In the genomic region with DNA sequence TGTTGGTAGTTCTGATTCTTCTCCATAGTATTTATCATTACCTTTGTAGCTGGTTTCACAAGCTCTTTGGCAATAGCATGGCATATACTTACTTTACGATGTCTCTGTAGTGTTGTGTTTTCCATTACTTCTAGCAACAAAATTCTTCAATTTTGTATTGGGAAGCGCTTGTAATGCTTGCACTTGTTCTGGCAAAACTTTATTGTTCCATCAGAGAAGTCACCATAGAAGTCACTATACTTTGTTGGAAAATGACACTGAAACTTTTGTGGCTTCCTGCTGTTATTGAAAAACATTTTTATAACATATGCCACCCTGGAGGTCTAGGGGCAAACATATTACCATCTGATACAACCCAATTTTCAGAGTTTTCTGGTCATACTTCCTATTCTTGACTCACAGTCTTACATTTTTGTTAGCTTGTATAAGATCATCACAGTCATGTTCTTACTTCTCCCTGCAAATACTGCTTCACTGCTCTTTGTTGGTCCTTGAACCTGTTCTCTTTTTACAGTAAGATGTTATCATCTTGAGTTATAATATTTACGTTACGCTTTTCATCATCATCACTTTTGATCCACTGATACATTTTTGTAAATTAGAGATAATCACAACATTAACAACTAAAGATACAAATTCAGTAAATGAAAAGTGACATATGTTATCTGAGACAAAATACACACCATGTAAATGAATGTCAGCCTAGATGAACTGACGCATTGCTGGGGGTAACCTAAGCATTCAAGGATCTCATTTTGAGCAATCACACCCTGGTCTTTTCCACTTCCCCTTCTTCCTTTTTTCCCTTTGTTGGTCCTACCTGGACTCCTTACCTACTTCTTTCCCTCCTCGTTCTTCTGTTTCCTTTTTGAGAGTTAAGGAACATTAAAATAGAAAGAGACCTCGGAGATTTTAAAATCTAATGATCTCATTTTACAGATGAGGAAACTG, we compare ENCODE assay signal across 15 cellular contexts. TPM values are rescaled to one million over a fixed set of nuclear protein-coding genes. Genes with fewer than 3 reads are reported as not detected.
"Had no signal": no experiment of that assay in that cellular context is flagged by ENCODE, and none has a peak within 500 bp of the region (broad histone marks: within the 10 kb centered on the region; RNA-seq: fewer than 3 reads in every experiment).

No MANE protein-coding gene starts in this region.

- H3K27ac ChIP-seq: foreskin keratinocyte, thoracic aorta had no signal

- ATAC-seq: effector memory CD8-positive, alpha-beta T cell; foreskin keratinocyte; left ventricle myocardium superior; sciatic nerve had no signal

- H3K36me3 ChIP-seq: thoracic aorta had no signal

- H3K4me3 Mint-ChIP-seq: effector memory CD8-positive, alpha-beta T cell had no signal

- H3K4me1 ChIP-seq: foreskin keratinocyte had no signal

- H3K4me3 ChIP-seq: thoracic aorta had no signal

- H3K9me3 ChIP-seq: thoracic aorta had no signal

- H3K27me3 Mint-ChIP-seq: effector memory CD8-positive, alpha-beta T cell had no signal

- H3K27me3 ChIP-seq: foreskin keratinocyte had no signal

- H3K9me3 Mint-ChIP-seq: effector memory CD8-positive, alpha-beta T cell had no signal

- DNase-seq: activated CD4-positive, CD25-positive, alpha-beta regulatory T cell treated with anti-CD3 and anti-CD28 coated beads, Interleukin-2, amount 50 U/mL, for 72 hours; activated effector memory CD4-positive, alpha-beta T cell treated with Interleukin-2 at 50 U/mL for 16 hours; activated naive CD4-positive, alpha-beta T cell treated with anti-CD3 and anti-CD28 coated beads, Interleukin-2, amount 50 U/mL, for 16 hours; dermis blood vessel endothelial cell; effector memory CD8-positive, alpha-beta T cell; foreskin keratinocyte; glutamatergic neuron; hypothalamus; left ventricle myocardium superior; mesenchymal stem cell; T-helper 9 cell had no signal

RNA-seq across cellular contexts. Expression of gene CXCR4, which starts 33.3 kb away (rescaled TPM):
- total RNA-seq: chondrocyte, foreskin keratinocyte, osteocyte had no signal
